Comparison of ENCODE assay signal across 8 cellular contexts in the genomic region with DNA sequence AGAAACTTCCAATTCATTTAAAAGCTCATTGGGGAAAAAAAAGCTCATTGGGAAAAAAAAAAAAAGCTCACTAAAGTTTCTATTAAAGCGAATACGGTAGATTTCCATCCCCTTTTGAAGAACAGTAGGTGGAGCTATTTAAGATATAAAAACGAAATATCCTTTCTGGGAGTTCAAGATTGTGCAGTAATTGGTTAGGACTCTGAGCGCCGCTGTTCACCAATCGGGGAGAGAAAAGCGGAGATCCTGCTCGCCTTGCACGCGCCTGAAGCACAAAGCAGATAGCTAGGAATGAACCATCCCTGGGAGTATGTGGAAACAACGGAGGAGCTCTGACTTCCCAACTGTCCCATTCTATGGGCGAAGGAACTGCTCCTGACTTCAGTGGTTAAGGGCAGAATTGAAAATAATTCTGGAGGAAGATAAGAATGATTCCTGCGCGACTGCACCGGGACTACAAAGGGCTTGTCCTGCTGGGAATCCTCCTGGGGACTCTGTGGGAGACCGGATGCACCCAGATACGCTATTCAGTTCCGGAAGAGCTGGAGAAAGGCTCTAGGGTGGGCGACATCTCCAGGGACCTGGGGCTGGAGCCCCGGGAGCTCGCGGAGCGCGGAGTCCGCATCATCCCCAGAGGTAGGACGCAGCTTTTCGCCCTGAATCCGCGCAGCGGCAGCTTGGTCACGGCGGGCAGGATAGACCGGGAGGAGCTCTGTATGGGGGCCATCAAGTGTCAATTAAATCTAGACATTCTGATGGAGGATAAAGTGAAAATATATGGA. TPM values are rescaled to one million over a fixed set of nuclear protein-coding genes. Genes with fewer than 3 reads are reported as not detected.
DNase-seq lines count a peak whose midpoint lies in the region; ATAC-seq and TF ChIP-seq lines count a peak whose summit lies in the region.

Gene PCDHGA12, plus strand, starts transcription at position 176 of the 782 bp plus-strand sequence. Its CDS starts 253 bp downstream, at position 429.

- intact Hi-C loops in CD14-positive monocyte (cut with micrococcal nuclease) (no loop called here), vagina (cut with DNase I) (no loop called here)

- DNase-seq in CD14-positive monocyte (ENCODE audit: low spot score) (no peak), brain microvascular endothelial cell (peak; percentile 87), vagina (ENCODE audit: extremely low spot score in 2 of 2) (no peak), HK-2 (ENCODE audit: unreplicated experiment) (no peak)
- DNase-seq in stimulated activated naive CD4-positive, alpha-beta T cell (lab: John Stamatoyannopoulos, UW), result no peak

- no peak for TF ChIP-seq POLR2A in vagina (IDR thresholded peaks at IDR 0.05)

- H3K36me3 ChIP-seq in brain microvascular endothelial cell (replicated peaks) (no peaks in the 10 kb centered on the region), liver (ENCODE audit: control insufficient read depth in 4 of 4, insufficient read depth in 3 of 4, low read depth in 1 of 4, low read length in 3 of 4) (peaks cover 0 to 4% (median 0%) of the 10 kb centered on the region in 4 donors), vagina (peaks cover 0 to 22% of the 10 kb centered on the region in 2 donors)

- H3K36me3 Mint-ChIP-seq in CD14-positive monocyte, result peaks cover 20 to 22% of the 10 kb centered on the region in 2 donors

- no peaks in the 10 kb centered on the region for H3K27me3 ChIP-seq in brain microvascular endothelial cell (replicated peaks)
- H3K27me3 ChIP-seq in liver (ENCODE audit: control insufficient read depth in 4 of 4, insufficient read depth in 4 of 4, low read length in 3 of 4), result no peaks in the 10 kb centered on the region
- no peaks in the 10 kb centered on the region for H3K27me3 ChIP-seq in vagina

- peak; percentile 68 for TF ChIP-seq CTCF in CD14-positive monocyte (IDR thresholded peaks at IDR 0.05)
- TF ChIP-seq CTCF in brain microvascular endothelial cell (IDR thresholded peaks at IDR 0.05; ENCODE audit: low read depth, low read length, missing control alignments), result peak; percentile 76
- peak; percentile 16 for TF ChIP-seq CTCF in liver (IDR thresholded peaks at IDR 0.05; ENCODE audit: low read depth, low read length, missing input control)
- TF ChIP-seq CTCF in vagina (IDR thresholded peaks at IDR 0.05), result peak in 2 of 3 experiments; percentile 6 to 20

- peak; percentile 55 to 76 for TF ChIP-seq RAD21 in liver (IDR thresholded peaks at IDR 0.05)

- peak within 1 kb of the TSS in 3 of 7 donors; percentile 23 to 50 (median 45) for H3K27ac Mint-ChIP-seq in CD14-positive monocyte

- ATAC-seq in GM19438 (IDR thresholded peaks at IDR 0.05; ENCODE audit: low read depth, unreplicated experiment), result peak; percentile 89
- ATAC-seq in HG03571 (IDR thresholded peaks at IDR 0.05; ENCODE audit: unreplicated experiment), result peak; percentile 94

- H3K9me3 Mint-ChIP-seq in CD14-positive monocyte, result peaks cover 25 to 63% (median 47%) of the 10 kb centered on the region in 7 donors

- peaks cover 21% of the 10 kb centered on the region for H3K4me1 Mint-ChIP-seq in CD14-positive monocyte

- H3K9me3 ChIP-seq in liver (ENCODE audit: control insufficient read depth in 4 of 4, low read length in 3 of 4), result peaks cover 45 to 78% (median 51%) of the 10 kb centered on the region in 4 donors
- H3K9me3 ChIP-seq in vagina, result peaks cover 83% of the 10 kb centered on the region

- H3K27me3 Mint-ChIP-seq in CD14-positive monocyte (ENCODE audit: low read depth in 3 of 3), result peaks cover 63 to 78% (median 75%) of the 10 kb centered on the region in 3 donors

- peak within 1 kb of the TSS; percentile 53 to 84 for H3K4me3 Mint-ChIP-seq in CD14-positive monocyte

- H3K4me3 ChIP-seq in brain microvascular endothelial cell (ENCODE audit: low read depth, low read length), result peak within 1 kb of the TSS; percentile 55
- peak within 1 kb of the TSS; percentile 15 to 72 (median 62) for H3K4me3 ChIP-seq in liver (ENCODE audit: low read depth in 1 of 3, low read length in 3 of 3)
- H3K4me3 ChIP-seq in vagina, result peak within 1 kb of the TSS; percentile 20 to 24

- H3K27ac ChIP-seq in brain microvascular endothelial cell, result peak within 1 kb of the TSS; percentile 15
- no peak within 1 kb of the TSS for H3K27ac ChIP-seq in liver (ENCODE audit: low read depth in 1 of 2, low read length in 2 of 2)
- no peak within 1 kb of the TSS for H3K27ac ChIP-seq in vagina

- no peak within 1 kb of the TSS for H3K9ac ChIP-seq in liver (ENCODE audit: low read depth in 1 of 2, low read length in 2 of 2)

- peaks cover 0 to 11% (median 2%) of the 10 kb centered on the region in 4 donors for H3K4me1 ChIP-seq in liver (ENCODE audit: control insufficient read depth in 4 of 4, insufficient read depth in 4 of 4, low read length in 3 of 4)
- H3K4me1 ChIP-seq in vagina, result no peaks in the 10 kb centered on the region

- in situ Hi-C loops in brain microvascular endothelial cell (cut with HindIII; ENCODE audit: low pct_ligation_motif_present, low sequenced_read_pairs), result no loop called here

- 14% methylated on average over 33 of the region's 33 CpGs for WGBS in liver

TF ChIP-seq in liver, 16 proteins besides CTCF, POLR2A, EP300 and RAD21:
- TF ChIP-seq RXRA (IDR thresholded peaks at IDR 0.05), result no peak
- TF ChIP-seq, protein P1, sequence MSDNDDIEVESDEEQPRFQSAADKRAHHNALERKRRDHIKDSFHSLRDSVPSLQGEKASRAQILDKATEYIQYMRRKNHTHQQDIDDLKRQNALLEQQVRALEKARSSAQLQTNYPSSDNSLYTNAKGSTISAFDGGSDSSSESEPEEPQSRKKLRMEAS (IDR thresholded peaks at IDR 0.05), result no peak
- TF ChIP-seq FOXA2 (IDR thresholded peaks at IDR 0.05), result no peak

RNA-seq across cellular contexts. Expression of gene PCDHGA12, which starts in this region (rescaled TPM):
- polyA plus RNA-seq in CD14-positive monocyte, result not detected
- total RNA-seq in liver, result 1 to 10 TPM in 1 of 2 donors, under 1 TPM in 1; 0.37 to 1.9 TPM
- under 1 TPM; 0.39 to 0.74 TPM for polyA plus RNA-seq in liver
- total RNA-seq in vagina, result 10.6 TPM

Comparison
In these comparisons a context has a peak if more than half of its experiments do, and no peak if none do; other contexts are left out.
1. CTCF ChIP-seq: peak in every context shown above with its lines; median percentile 76 in brain microvascular endothelial cell; 68 in CD14-positive monocyte; 16 in liver; 13 in vagina.